In the genomic region with DNA sequence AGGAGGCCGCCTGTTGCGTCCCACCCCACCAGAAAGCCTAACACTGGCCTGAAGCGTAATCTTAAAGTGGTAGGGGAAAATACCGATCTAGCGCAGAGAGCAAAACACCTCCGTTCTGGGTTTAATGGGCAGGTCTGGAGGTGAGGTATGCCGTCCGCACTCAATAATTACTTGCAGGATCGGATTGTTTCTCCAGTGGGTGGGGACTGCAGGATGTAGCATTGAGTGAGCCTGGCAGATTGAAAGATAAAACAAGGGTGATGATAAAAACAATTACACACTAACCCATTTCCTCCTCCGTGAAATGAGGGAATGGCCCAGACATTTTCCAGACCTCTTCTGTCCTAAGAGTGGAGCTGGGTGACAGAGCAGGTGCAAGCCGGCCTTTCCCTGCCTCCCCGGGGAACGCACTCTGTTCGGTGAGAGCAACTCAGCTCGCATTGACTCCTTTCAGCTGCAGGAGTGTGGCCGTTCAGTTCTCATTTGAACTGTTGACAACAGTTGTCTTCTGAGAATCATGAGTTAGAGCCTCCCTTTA, we compare ENCODE assay signal across 8 cellular contexts.
DNase-seq lines count a peak whose midpoint lies in the region; ATAC-seq, FAIRE-seq and TF ChIP-seq lines count a peak whose summit lies in the region.

No MANE protein-coding gene starts in this region.

- H3K4me3 Mint-ChIP-seq in activated CD4-positive, alpha-beta T cell treated with anti-CD3 and anti-CD28 coated beads for 36 hours = peak overlapping the region; percentile 89
- H3K4me3 Mint-ChIP-seq in astrocyte (ENCODE audit: unreplicated experiment) (peak overlapping the region; percentile 93), immature natural killer cell (peak overlapping the region; percentile 93 to 100 (median 96))
- peak overlapping the region; percentile 96 for H3K4me3 Mint-ChIP-seq in stimulated activated effector memory CD8-positive, alpha-beta T cell treated with anti-CD3 and anti-CD28 coated beads, Interleukin-12 subunit alpha, Interleukin-12 subunit beta, amount 100 ng/mL, for 72 hours

- CTCF ChIA-PET in activated CD4-positive, alpha-beta T cell treated with anti-CD3 and anti-CD28 coated beads for 36 hours (lab: Charles Lee) = interaction anchor here (0.7 to 1.3 kb wide), 4 partner anchors 22 to 182 kb away, joined by 3 to 5 read pairs (median 3); no protein-coding TSS in a partner anchor

- no peak for FAIRE-seq in astrocyte (lab: Jason Lieb, UNC)

- peak overlapping the region; percentile 95 for H3K27ac Mint-ChIP-seq in activated CD4-positive, alpha-beta T cell treated with anti-CD3 and anti-CD28 coated beads for 36 hours
- peak overlapping the region; percentile 67 for H3K27ac Mint-ChIP-seq in astrocyte (ENCODE audit: unreplicated experiment)
- peak overlapping the region; percentile 91 to 98 (median 96) for H3K27ac Mint-ChIP-seq in immature natural killer cell
- peak overlapping the region; percentile 97 for H3K27ac Mint-ChIP-seq in stimulated activated effector memory CD8-positive, alpha-beta T cell treated with anti-CD3 and anti-CD28 coated beads, Interleukin-12 subunit alpha, Interleukin-12 subunit beta, amount 100 ng/mL, for 72 hours

- ATAC-seq in activated CD4-positive, alpha-beta T cell treated with anti-CD3 and anti-CD28 coated beads for 36 hours = peak; percentile 35
- peak; percentile 26 for ATAC-seq in HG03095 (IDR thresholded peaks at IDR 0.05; ENCODE audit: unreplicated experiment)
- ATAC-seq in stimulated activated effector memory CD8-positive, alpha-beta T cell treated with anti-CD3 and anti-CD28 coated beads, Interleukin-12 subunit alpha, Interleukin-12 subunit beta, amount 100 ng/mL, for 72 hours = peak; percentile 38

- intact Hi-C loops in activated CD4-positive, alpha-beta T cell treated with anti-CD3 and anti-CD28 coated beads for 36 hours (cut with DNase I, micrococcal nuclease) = loop anchor here (1.0 to 10.0 kb wide), 18 partner anchors 34 to 1587 kb away; partner anchors contain the start of genes CLYBL (in 1 of the 2), GPR18 (in 1 of the 2), STK24 (in 1 of the 2) and TM9SF2 (in 1 of the 2)

- H3K9ac ChIP-seq in OCI-LY3 (ENCODE audit: low read length) (peak overlapping the region; percentile 74), astrocyte (ENCODE audit: low read length) (peak overlapping the region; percentile 74)

- peak overlapping the region; percentile 88 for H2AFZ ChIP-seq in OCI-LY3 (ENCODE audit: low read depth, low read length)
- H2AFZ ChIP-seq in astrocyte (ENCODE audit: low read depth, low read length) = peak overlapping the region; percentile 89

- H3K27ac ChIP-seq in OCI-LY3 (ENCODE audit: low read length) (peak overlapping the region; percentile 15), astrocyte (ENCODE audit: low read depth, low read length) (no peak overlapping the region)

- no peaks in the 10 kb centered on the region for H3K36me3 Mint-ChIP-seq in activated CD4-positive, alpha-beta T cell treated with anti-CD3 and anti-CD28 coated beads for 36 hours (ENCODE audit: low read depth)
- H3K36me3 Mint-ChIP-seq in astrocyte (ENCODE audit: low read depth, unreplicated experiment) (no peaks in the 10 kb centered on the region), immature natural killer cell (peaks cover 0 to 5% (median 0%) of the 10 kb centered on the region in 3 donors)
- peaks cover 21% of the 10 kb centered on the region for H3K36me3 Mint-ChIP-seq in stimulated activated effector memory CD8-positive, alpha-beta T cell treated with anti-CD3 and anti-CD28 coated beads, Interleukin-12 subunit alpha, Interleukin-12 subunit beta, amount 100 ng/mL, for 72 hours

- H4K20me1 ChIP-seq in OCI-LY3 (ENCODE audit: insufficient read depth, low read length) (no peaks in the 10 kb centered on the region), astrocyte (ENCODE audit: insufficient read depth, low read length) (peaks cover 11% of the 10 kb centered on the region)

- no peaks in the 10 kb centered on the region for H3K79me2 ChIP-seq in OCI-LY3 (ENCODE audit: low read length)
- no peaks in the 10 kb centered on the region for H3K79me2 ChIP-seq in astrocyte (ENCODE audit: insufficient read depth, low read length)

- no peaks in the 10 kb centered on the region for H3K9me3 Mint-ChIP-seq in activated CD4-positive, alpha-beta T cell treated with anti-CD3 and anti-CD28 coated beads for 36 hours (ENCODE audit: low read depth)
- H3K9me3 Mint-ChIP-seq in astrocyte (ENCODE audit: unreplicated experiment) = no peaks in the 10 kb centered on the region
- no peaks in the 10 kb centered on the region for H3K9me3 Mint-ChIP-seq in immature natural killer cell
- H3K9me3 Mint-ChIP-seq in stimulated activated effector memory CD8-positive, alpha-beta T cell treated with anti-CD3 and anti-CD28 coated beads, Interleukin-12 subunit alpha, Interleukin-12 subunit beta, amount 100 ng/mL, for 72 hours = no peaks in the 10 kb centered on the region

- H3K4me1 ChIP-seq in OCI-LY3 (ENCODE audit: low read length) (peaks cover 27% of the 10 kb centered on the region), astrocyte (ENCODE audit: insufficient read depth, low read length) (peaks cover 10% of the 10 kb centered on the region)

- peak; percentile 62 for DNase-seq in activated CD4-positive, alpha-beta T cell treated with anti-CD3 and anti-CD28 coated beads for 36 hours
- DNase-seq in activated CD4-positive, alpha-beta T cell treated with anti-CD3 and anti-CD28 coated beads for 1 hour = no peak
- DNase-seq in astrocyte (ENCODE audit: low read depth) (no peak), immature natural killer cell (peak in 1 of 3 donors; percentile 7), inferior parietal cortex (ENCODE audit: extremely low spot score) (no peak)
- DNase-seq in stimulated activated effector memory CD8-positive, alpha-beta T cell treated with anti-CD3 and anti-CD28 coated beads, Interleukin-12 subunit alpha, Interleukin-12 subunit beta, amount 100 ng/mL, for 72 hours (ENCODE audit: low spot score in 2 of 2) = no peak

- peaks cover 21% of the 10 kb centered on the region for H3K27me3 ChIP-seq in OCI-LY3 (ENCODE audit: low read depth, low read length)
- peaks cover 2% of the 10 kb centered on the region for H3K27me3 ChIP-seq in astrocyte (ENCODE audit: insufficient read depth, low read length)

- peaks cover 31% of the 10 kb centered on the region for H3K4me1 Mint-ChIP-seq in activated CD4-positive, alpha-beta T cell treated with anti-CD3 and anti-CD28 coated beads for 36 hours
- H3K4me1 Mint-ChIP-seq in astrocyte (ENCODE audit: low read depth, unreplicated experiment) (peaks cover 2% of the 10 kb centered on the region), immature natural killer cell (peaks cover 28 to 34% of the 10 kb centered on the region in 2 donors)
- peaks cover 29% of the 10 kb centered on the region for H3K4me1 Mint-ChIP-seq in stimulated activated effector memory CD8-positive, alpha-beta T cell treated with anti-CD3 and anti-CD28 coated beads, Interleukin-12 subunit alpha, Interleukin-12 subunit beta, amount 100 ng/mL, for 72 hours

- H3K36me3 ChIP-seq in OCI-LY3 (replicated peaks; ENCODE audit: low read depth, low read length) (no peaks in the 10 kb centered on the region), astrocyte (ENCODE audit: insufficient read depth, low read length) (no peaks in the 10 kb centered on the region)

- TF ChIP-seq CTCF in OCI-LY3 (IDR thresholded peaks at IDR 0.05; ENCODE audit: low read depth, low read length) = no peak
- TF ChIP-seq CTCF in astrocyte (IDR thresholded peaks at IDR 0.05; ENCODE audit: insufficient read depth, low read depth, low read length) = no peak

- H3K4me3 ChIP-seq in OCI-LY3 (ENCODE audit: low read length) (peak overlapping the region; percentile 81), astrocyte (ENCODE audit: insufficient read depth, low read depth, low read length) (peak overlapping the region; percentile 71)

- H3K4me2 ChIP-seq in OCI-LY3 (ENCODE audit: low read length) (peak overlapping the region; percentile 80), astrocyte (ENCODE audit: low read length) (peak overlapping the region; percentile 92)

- H3K9me3 ChIP-seq in OCI-LY3 (ENCODE audit: insufficient read depth, low read length) (no peaks in the 10 kb centered on the region), astrocyte (ENCODE audit: insufficient read depth, low read depth, low read length) (no peaks in the 10 kb centered on the region)

- no peaks in the 10 kb centered on the region for H3K27me3 Mint-ChIP-seq in activated CD4-positive, alpha-beta T cell treated with anti-CD3 and anti-CD28 coated beads for 36 hours
- H3K27me3 Mint-ChIP-seq in astrocyte (ENCODE audit: low read depth, unreplicated experiment) (peaks cover 4% of the 10 kb centered on the region), immature natural killer cell (ENCODE audit: low read depth in 3 of 3) (peaks cover 12 to 20% (median 16%) of the 10 kb centered on the region in 3 donors)

- POLR2A ChIA-PET in activated CD4-positive, alpha-beta T cell treated with anti-CD3 and anti-CD28 coated beads for 36 hours (lab: Charles Lee) = interaction anchor here (0.5 to 0.7 kb wide), 3 partner anchors 23 to 758 kb away, joined by 3 read pairs; no protein-coding TSS in a partner anchor
